Comparison of ENCODE assay signal across 8 cellular contexts in genomic region chr9:114506082-114506390, GRCh38. TPM values are rescaled to one million over a fixed set of nuclear protein-coding genes. Genes with fewer than 3 reads are reported as not detected.
DNase-seq lines count a peak whose midpoint lies in the region; ATAC-seq lines count a peak whose summit lies in the region.

No MANE protein-coding gene starts in this region.

- peaks cover 10% of the 10 kb centered on the region for H3K36me3 Mint-ChIP-seq in central memory CD8-positive, alpha-beta T cell (ENCODE audit: insufficient read depth)

- ATAC-seq in central memory CD8-positive, alpha-beta T cell (replicated peaks; ENCODE audit: extremely low read depth, poor library complexity, severe bottlenecking), result no peak
- ATAC-seq in GM21390 (IDR thresholded peaks at IDR 0.05; ENCODE audit: unreplicated experiment), result no peak
- ATAC-seq in GM21737 (IDR thresholded peaks at IDR 0.05; ENCODE audit: unreplicated experiment), result no peak

- H3K9me3 ChIP-seq in muscle layer of duodenum (ENCODE audit: control insufficient read depth in 1 of 2, low read length in 2 of 2), result no peaks in the 10 kb centered on the region

- H3K27me3 ChIP-seq in ACC112 (ENCODE audit: insufficient read depth, low read length), result peaks cover 57% of the 10 kb centered on the region
- no peaks in the 10 kb centered on the region for H3K27me3 ChIP-seq in muscle layer of duodenum (ENCODE audit: low read depth, low read length)

- H3K4me3 ChIP-seq in ACC112 (ENCODE audit: low read depth, low read length) (peak overlapping the region; percentile 83), muscle layer of duodenum (ENCODE audit: low read depth in 1 of 2, low read length in 2 of 2) (peak overlapping the region; percentile 65 to 71)
- peak overlapping the region; percentile 62 for H3K4me3 ChIP-seq in Jurkat, Clone E6-1 (ENCODE audit: low read length)

- H3K36me3 ChIP-seq in ACC112 (ENCODE audit: insufficient read depth, low read length) (no peaks in the 10 kb centered on the region), muscle layer of duodenum (ENCODE audit: control insufficient read depth in 1 of 2, insufficient read depth in 2 of 2, low read length in 2 of 2) (no peaks in the 10 kb centered on the region)

- H3K27ac ChIP-seq in ACC112 (ENCODE audit: low read depth, low read length) (no peak overlapping the region), muscle layer of duodenum (ENCODE audit: low read length) (no peak overlapping the region)

- H3K4me1 ChIP-seq in ACC112 (ENCODE audit: control insufficient read depth, insufficient read depth, low read length, unreplicated experiment) (peaks cover 12% of the 10 kb centered on the region), muscle layer of duodenum (ENCODE audit: control insufficient read depth in 1 of 2, insufficient read depth in 2 of 2, low read length in 2 of 2) (peaks cover 12 to 19% of the 10 kb centered on the region in 2 donors)

- no peak for DNase-seq in Jurkat, Clone E6-1 (ENCODE audit: low read depth, low spot score)
- DNase-seq in central memory CD8-positive, alpha-beta T cell (ENCODE audit: low spot score in 2 of 2), result no peak
- DNase-seq in EL, result no peak
- DNase-seq in NCI-H2107 (lab: John Stamatoyannopoulos, UW), result no peak

- peaks cover 33% of the 10 kb centered on the region for H3K4me1 Mint-ChIP-seq in central memory CD8-positive, alpha-beta T cell

- H3K27me3 Mint-ChIP-seq in central memory CD8-positive, alpha-beta T cell, result peaks cover 31% of the 10 kb centered on the region

- peak overlapping the region; percentile 80 for H3K4me3 Mint-ChIP-seq in central memory CD8-positive, alpha-beta T cell

- no peaks in the 10 kb centered on the region for H3K79me2 ChIP-seq in ACC112 (ENCODE audit: control insufficient read depth, insufficient read depth, low read length, unreplicated experiment)

- peak overlapping the region; percentile 93 for H3K27ac Mint-ChIP-seq in central memory CD8-positive, alpha-beta T cell (ENCODE audit: low read depth)

- H2AFZ ChIP-seq in ACC112 (ENCODE audit: low read length, unreplicated experiment), result peak overlapping the region; percentile 65

- no peaks in the 10 kb centered on the region for H3K9me3 Mint-ChIP-seq in central memory CD8-positive, alpha-beta T cell

RNA-seq across cellular contexts. Expression of gene WHRN, which starts 0.8 kb away (rescaled TPM):
- 2.1 TPM for polyA plus RNA-seq in Jurkat, Clone E6-1 (2012; ENCODE audit: insufficient read depth, insufficient read length)
